Comparison of ENCODE assay signal across 17 cellular contexts in the genomic region with DNA sequence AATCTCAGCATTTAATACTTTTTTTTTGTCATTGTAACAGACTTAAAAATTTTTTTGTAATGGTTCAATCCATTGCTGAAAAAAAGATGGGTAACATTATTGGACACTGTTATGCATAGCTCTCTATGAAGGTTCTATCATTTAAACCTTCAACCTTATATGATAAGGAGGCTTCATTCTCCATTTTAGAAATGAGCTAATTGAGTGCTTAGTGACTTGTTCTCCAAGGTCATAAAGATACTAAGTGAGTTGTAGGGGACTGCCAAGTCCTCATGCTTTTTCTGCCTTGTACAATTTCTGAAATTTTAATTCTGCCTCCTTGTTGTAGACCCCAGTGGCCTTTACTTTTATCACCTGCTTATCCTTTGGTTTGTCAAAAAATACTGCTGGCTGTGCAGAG. TPM values are rescaled to one million over a fixed set of nuclear protein-coding genes. Genes with fewer than 3 reads are reported as not detected.
A peak's percentile ranks its signal among the peaks of the same experiment; 100 is the strongest.
DNase-seq lines count a peak whose midpoint lies in the region; ATAC-seq and TF ChIP-seq lines count a peak whose summit lies in the region.
"Had no signal": no experiment of that assay in that cellular context is flagged by ENCODE, and none has a peak within 500 bp of the region (broad histone marks: within the 10 kb centered on the region; RNA-seq: fewer than 3 reads in every experiment).

No MANE protein-coding gene starts in this region.

- H3F3A ChIP-seq in GM23338 (replicated peaks; ENCODE audit: low read depth) = no peaks in the 10 kb centered on the region

- peaks cover 5% of the 10 kb centered on the region; the same call in 1 of the 2 replicates for H3K79me2 ChIP-seq in GM23338 (replicated peaks; ENCODE audit: insufficient read depth)

- no peaks in the 10 kb centered on the region for H3K9me2 ChIP-seq in GM23338 (ENCODE audit: insufficient read depth)

- H3K36me3 ChIP-seq in GM23338 (ENCODE audit: insufficient read depth) = no peaks in the 10 kb centered on the region; the same call in 1 of the 2 replicates

- H3K27ac Mint-ChIP-seq in GM23338 (no peak overlapping the region), memory B cell (peak overlapping the region; percentile 45)
- H3K27ac Mint-ChIP-seq: B cell; CD4-positive, alpha-beta T cell; CD8-positive, alpha-beta T cell had no signal

- no peak overlapping the region for H3K4me2 ChIP-seq in GM23338
- H3K4me2 ChIP-seq: A549; BLaER1 treated with 17β-estradiol and CSF1 and Interleukin-3, amounts not matched to agents 10 nM and 100 nM had no signal

- H3K4me3 ChIP-seq in GM23338 = no peak overlapping the region
- H3K4me3 ChIP-seq: A549; BLaER1 treated with 17β-estradiol and CSF1 and Interleukin-3, amounts not matched to agents 10 nM and 100 nM had no signal

- H3K36me3 Mint-ChIP-seq in GM23338 (ENCODE audit: low read depth) (peaks cover 16% of the 10 kb centered on the region), memory B cell (peaks cover 14% of the 10 kb centered on the region)

- no peaks in the 10 kb centered on the region for H4K20me1 ChIP-seq in GM23338 (replicated peaks; ENCODE audit: insufficient read depth)

- intact Hi-C loops in Right ventricle myocardium superior (cut with DNase I) (no loop called here), Right ventricle myocardium inferior (cut with DNase I) (no loop called here)

- TF ChIP-seq CTCF in GM23338 (conservative IDR thresholded peaks at IDR 0.05; ENCODE audit: low read depth in 2 of 2) = no peak

- H3K9me3 Mint-ChIP-seq in GM23338 = no peaks in the 10 kb centered on the region
- H3K9me3 Mint-ChIP-seq in memory B cell = no peaks in the 10 kb centered on the region
- H3K9me3 Mint-ChIP-seq: CD4-positive, alpha-beta T cell; CD8-positive, alpha-beta T cell had no signal

- H3K4me1 ChIP-seq in GM23338 (ENCODE audit: insufficient read depth) = no peaks in the 10 kb centered on the region
- H3K4me1 ChIP-seq: A549; BLaER1 treated with 17β-estradiol and CSF1 and Interleukin-3, amounts not matched to agents 10 nM and 100 nM; Caco-2 had no signal

- H3K4me1 Mint-ChIP-seq in GM23338 = no peaks in the 10 kb centered on the region
- peaks cover 3% of the 10 kb centered on the region for H3K4me1 Mint-ChIP-seq in memory B cell
- H3K4me1 Mint-ChIP-seq: B cell had no signal

- H3K4me3 Mint-ChIP-seq in GM23338 (no peak overlapping the region), memory B cell (no peak overlapping the region)
- H3K4me3 Mint-ChIP-seq: B cell; CD4-positive, alpha-beta T cell; CD8-positive, alpha-beta T cell had no signal

- no peaks in the 10 kb centered on the region for H3K27me3 ChIP-seq in GM23338 (ENCODE audit: insufficient read depth)
- H3K27me3 ChIP-seq: BLaER1 treated with 17β-estradiol and CSF1 and Interleukin-3, amounts not matched to agents 10 nM and 100 nM had no signal

- ATAC-seq in Right ventricle myocardium superior (ENCODE audit: poor library complexity) = peak; percentile 45
- no peak for ATAC-seq in Right ventricle myocardium inferior
- ATAC-seq in GM23338 = no peak
- no peak for ATAC-seq in memory B cell (ENCODE audit: low read depth)
- ATAC-seq: A549; CD8-positive, alpha-beta T cell had no signal

- H3K27me3 Mint-ChIP-seq in GM23338 (ENCODE audit: insufficient read depth, low read depth, poor library complexity) = no peaks in the 10 kb centered on the region
- H3K27me3 Mint-ChIP-seq in memory B cell = no peaks in the 10 kb centered on the region
- H3K27me3 Mint-ChIP-seq: B cell; CD4-positive, alpha-beta T cell had no signal

- DNase-seq in Right ventricle myocardium superior (no peak), Right ventricle myocardium inferior (ENCODE audit: missing footprints) (no peak), GM23338 (ENCODE audit: low spot score) (no peak), memory B cell (ENCODE audit: low spot score in 2 of 2) (no peak), RPMI8226 (no peak)
- DNase-seq: AML-193; Caco-2; Calu3; CD4-positive, alpha-beta T cell; CD8-positive, alpha-beta T cell; DMS79 treated with DMSO at 0.1 percent for 48 hours; GF-D8 had no signal

- no peak overlapping the region for H2AFZ ChIP-seq in GM23338

- 0 out of 2 replicates have a peak overlapping the region, but pooled peaks have one; percentile 33 for H3K27ac ChIP-seq in GM23338 (ENCODE audit: low read depth)
- H3K27ac ChIP-seq: 22Rv1; A549; BLaER1 treated with 17β-estradiol and CSF1 and Interleukin-3, amounts not matched to agents 10 nM and 100 nM; C4-2B had no signal

TF ChIP-seq in GM23338, 12 proteins besides CTCF, POLR2A, EP300 and RAD21 (continues in another document):
- no peak for TF ChIP-seq POLR2AphosphoS5 (IDR thresholded peaks at IDR 0.05; ENCODE audit: low read depth)
- no peak for TF ChIP-seq STAT1 (IDR thresholded peaks at IDR 0.05; ENCODE audit: unreplicated experiment)
- no peak for TF ChIP-seq JUNB (IDR thresholded peaks at IDR 0.05; ENCODE audit: unreplicated experiment)
- TF ChIP-seq, protein P1, sequence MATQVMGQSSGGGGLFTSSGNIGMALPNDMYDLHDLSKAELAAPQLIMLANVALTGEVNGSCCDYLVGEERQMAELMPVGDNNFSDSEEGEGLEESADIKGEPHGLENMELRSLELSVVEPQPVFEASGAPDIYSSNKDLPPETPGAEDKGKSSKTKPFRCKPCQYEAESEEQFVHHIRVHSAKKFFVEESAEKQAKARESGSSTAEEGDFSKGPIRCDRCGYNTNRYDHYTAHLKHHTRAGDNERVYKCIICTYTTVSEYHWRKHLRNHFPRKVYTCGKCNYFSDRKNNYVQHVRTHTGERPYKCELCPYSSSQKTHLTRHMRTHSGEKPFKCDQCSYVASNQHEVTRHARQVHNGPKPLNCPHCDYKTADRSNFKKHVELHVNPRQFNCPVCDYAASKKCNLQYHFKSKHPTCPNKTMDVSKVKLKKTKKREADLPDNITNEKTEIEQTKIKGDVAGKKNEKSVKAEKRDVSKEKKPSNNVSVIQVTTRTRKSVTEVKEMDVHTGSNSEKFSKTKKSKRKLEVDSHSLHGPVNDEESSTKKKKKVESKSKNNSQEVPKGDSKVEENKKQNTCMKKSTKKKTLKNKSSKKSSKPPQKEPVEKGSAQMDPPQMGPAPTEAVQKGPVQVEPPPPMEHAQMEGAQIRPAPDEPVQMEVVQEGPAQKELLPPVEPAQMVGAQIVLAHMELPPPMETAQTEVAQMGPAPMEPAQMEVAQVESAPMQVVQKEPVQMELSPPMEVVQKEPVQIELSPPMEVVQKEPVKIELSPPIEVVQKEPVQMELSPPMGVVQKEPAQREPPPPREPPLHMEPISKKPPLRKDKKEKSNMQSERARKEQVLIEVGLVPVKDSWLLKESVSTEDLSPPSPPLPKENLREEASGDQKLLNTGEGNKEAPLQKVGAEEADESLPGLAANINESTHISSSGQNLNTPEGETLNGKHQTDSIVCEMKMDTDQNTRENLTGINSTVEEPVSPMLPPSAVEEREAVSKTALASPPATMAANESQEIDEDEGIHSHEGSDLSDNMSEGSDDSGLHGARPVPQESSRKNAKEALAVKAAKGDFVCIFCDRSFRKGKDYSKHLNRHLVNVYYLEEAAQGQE (IDR thresholded peaks at IDR 0.05; ENCODE audit: unreplicated experiment) = no peak
- TF ChIP-seq ZNF114 (CRISPR knock-in tag; IDR thresholded peaks at IDR 0.05) = no peak

RNA-seq across cellular contexts. Expression of a gene that starts 56.7 kb away (rescaled TPM):
- total RNA-seq in Right ventricle myocardium superior (25.0 TPM), Right ventricle myocardium inferior (30.2 TPM)
- 58.9 and 69.6 TPM in 2 replicates for total RNA-seq in GM23338 (2014; rRNA removed; shearing (Covaris generic))
- polyA plus RNA-seq in GM23338 (2016; fragmentation: Nextera tagmentation; extraction: Ambion mirVana) = 37.7 and 42.6 TPM in 2 replicates

RNA-seq across cellular contexts. Expression of a gene that starts 57.4 kb away (rescaled TPM):
- 15.1 TPM for total RNA-seq in Right ventricle myocardium superior
- total RNA-seq in Right ventricle myocardium inferior = 14.4 TPM
- total RNA-seq in GM23338 (2014; rRNA removed; shearing (Covaris generic)) = 8.9 and 10.2 TPM in 2 replicates
- 1.9 and 2.7 TPM in 2 replicates for polyA plus RNA-seq in GM23338 (2016; fragmentation: Nextera tagmentation; extraction: Ambion mirVana)
